17 cellular contexts compared by ENCODE assay signal in genomic region chr12:1832801-1833595, GRCh38. TPM values are rescaled to one million over a fixed set of nuclear protein-coding genes. Genes with fewer than 3 reads are reported as not detected.
A peak's percentile ranks its signal among the peaks of the same experiment; 100 is the strongest.
DNase-seq lines count a peak whose midpoint lies in the region; ATAC-seq and TF ChIP-seq lines count a peak whose summit lies in the region.
"Had no signal": no experiment of that assay in that cellular context is flagged by ENCODE, and none has a peak within 500 bp of the region (broad histone marks: within the 10 kb centered on the region; RNA-seq: fewer than 3 reads in every experiment).

No MANE protein-coding gene starts in this region.

- peaks cover 32% of the 10 kb centered on the region for H3K27me3 Mint-ChIP-seq in brain

- DNase-seq in A673 (ENCODE audit: low spot score) (peak; percentile 26), NCI-H1694 treated with DMSO at 0.1 percent for 48 hours (lab: John Stamatoyannopoulos, UW) (peak; percentile 87), neuronal stem cell (ENCODE audit: low spot score) (no peak), mucosa of gallbladder (ENCODE audit: low spot score) (no peak), HuH-7 (ENCODE audit: low spot score) (no peak), NCI-H2196 treated with DMSO at 0.1 percent for 48 hours (lab: John Stamatoyannopoulos, UW; ENCODE audit: unreplicated experiment) (no peak)
- DNase-seq: DMS153, H9, MV-4-11, NCI-H1417 treated with DMSO at 0.1 percent for 48 hours, NCI-H2029 treated with DMSO at 0.1 percent for 48 hours, NCI-H524 treated with DMSO at 0.1 percent for 48 hours, SHP77 treated with DMSO at 0.1 percent for 48 hours had no signal

- H3K9me3 ChIP-seq in A673 (ENCODE audit: low read depth, low read length, poor library complexity, severe bottlenecking), result no peaks in the 10 kb centered on the region
- H3K9me3 ChIP-seq in neuronal stem cell (replicated peaks in 1 of 2; ENCODE audit: control insufficient read depth in 2 of 2, insufficient read depth in 1 of 2, low read depth in 1 of 2, low read length in 2 of 2), result no peaks in the 10 kb centered on the region

- BruUV-seq in A673 (replicated peaks; lab: Mats Ljungman, UMichigan), result no TSS peak

- no peak overlapping the region for H4K91ac ChIP-seq in neuronal stem cell (ENCODE audit: low read depth, low read length, poor library complexity)

- CTCF ChIA-PET in A673 (lab: Charles Lee), result no interaction called here

- no CpG with 5 or more reads among the region's 17 CpGs for WGBS in neuronal stem cell (ENCODE audit: extremely low coverage in 2 of 2, insufficient read length in 2 of 2, insufficient replicate concordance in 1 of 2), 2 donors

- H3K79me1 ChIP-seq in neuronal stem cell (ENCODE audit: low read depth, low read length), result no peaks in the 10 kb centered on the region

- no peak overlapping the region for H2BK5ac ChIP-seq in neuronal stem cell (ENCODE audit: low read length)

- H2BK120ac ChIP-seq in neuronal stem cell (ENCODE audit: low read depth, low read length), result no peak overlapping the region

- peak overlapping the region in 2 of 5 experiments; percentile 24 to 32 for H3K4me3 Mint-ChIP-seq in brain
- H3K4me3 Mint-ChIP-seq: H9 had no signal

- peak overlapping the region; percentile 58 to 91 (median 87) for H3K27ac Mint-ChIP-seq in brain
- H3K27ac Mint-ChIP-seq: H9 had no signal

- no peak overlapping the region for H3K23ac ChIP-seq in neuronal stem cell (ENCODE audit: low read depth, low read length, poor library complexity)

- H3K4me2 ChIP-seq in neuronal stem cell (ENCODE audit: insufficient read depth, low read length, poor library complexity, severe bottlenecking), result no peak overlapping the region

- H2AK5ac ChIP-seq in neuronal stem cell (ENCODE audit: low read depth, low read length), result no peak overlapping the region

- intact Hi-C loops in A673 (cut with micrococcal nuclease; ENCODE audit: unreplicated experiment), result no loop called here

- no peak for ATAC-seq in GM19395 (IDR thresholded peaks at IDR 0.05; ENCODE audit: unreplicated experiment)
- ATAC-seq: K562 had no signal

- no peak overlapping the region for H3K4ac ChIP-seq in neuronal stem cell (ENCODE audit: low read length)

- no peak overlapping the region for H2BK12ac ChIP-seq in neuronal stem cell (ENCODE audit: low read length)

- H3K4me3 ChIP-seq in A673 (ENCODE audit: low read depth, low read length, poor library complexity, severe bottlenecking) (no peak overlapping the region), neuronal stem cell (ENCODE audit: low read length in 2 of 2) (no peak overlapping the region)
- H3K4me3 ChIP-seq: K562 had no signal

- no peaks in the 10 kb centered on the region for H3K36me3 ChIP-seq in A673 (ENCODE audit: insufficient read depth, low read length, poor library complexity, severe bottlenecking)
- H3K36me3 ChIP-seq in neuronal stem cell (replicated peaks in 1 of 2; ENCODE audit: control insufficient read depth in 2 of 2, insufficient read depth in 2 of 2, low read length in 2 of 2), result no peaks in the 10 kb centered on the region

- H3K27ac ChIP-seq in A673 (ENCODE audit: low read depth, low read length, poor library complexity, severe bottlenecking) (no peak overlapping the region), neuronal stem cell (replicated peaks; ENCODE audit: low read length) (no peak overlapping the region)
- H3K27ac ChIP-seq: C4-2B had no signal

- H3K14ac ChIP-seq in neuronal stem cell (ENCODE audit: low read length), result no peak overlapping the region

- H3K9ac ChIP-seq in neuronal stem cell (ENCODE audit: low read depth, low read length, poor library complexity), result no peak overlapping the region

- POLR2A ChIA-PET in A673 (lab: Charles Lee; ENCODE audit: low non-redundant PET), result interaction anchor here (0.7 kb wide), 1 partner anchor 219 kb away, joined by 3 read pairs; no protein-coding TSS in a partner anchor

- H3K4me1 ChIP-seq in A673 (ENCODE audit: insufficient read depth, low read length, poor library complexity, severe bottlenecking) (peaks cover 5% of the 10 kb centered on the region), neuronal stem cell (ENCODE audit: control insufficient read depth in 2 of 2, insufficient read depth in 1 of 2, low read depth in 1 of 2, low read length in 2 of 2) (peaks cover 8 to 15% of the 10 kb centered on the region in 2 donors)

- H3K36me3 Mint-ChIP-seq in brain, result no peaks in the 10 kb centered on the region

- H4K8ac ChIP-seq in neuronal stem cell (ENCODE audit: low read depth, low read length), result no peak overlapping the region

- peak overlapping the region; percentile 29 for H3K18ac ChIP-seq in neuronal stem cell (ENCODE audit: low read length)

- H2AFZ ChIP-seq in neuronal stem cell (ENCODE audit: low read length), result no peak overlapping the region

- H3K27me3 ChIP-seq in A673 (replicated peaks; ENCODE audit: insufficient read depth, low read depth, low read length, poor library complexity), result no peaks in the 10 kb centered on the region
- H3K27me3 ChIP-seq in neuronal stem cell (ENCODE audit: control insufficient read depth in 3 of 3, insufficient read depth in 3 of 3, low read depth in 1 of 3, low read length in 3 of 3), result peaks cover 0 to 70% (median 14%) of the 10 kb centered on the region in 3 experiments

- peaks cover 0 to 12% (median 0%) of the 10 kb centered on the region in 5 experiments for H3K9me3 Mint-ChIP-seq in brain
- H3K9me3 Mint-ChIP-seq: H9 had no signal

- H3K4me1 Mint-ChIP-seq in brain, result peaks cover 85% of the 10 kb centered on the region

- 0 out of 2 replicates have a peak, but pooled peaks have one; percentile 18 for TF ChIP-seq CTCF in A673 (conservative IDR thresholded peaks at IDR 0.05; ENCODE audit: low read depth, low read length)
- TF ChIP-seq CTCF in brain (conservative IDR thresholded peaks at IDR 0.05), result no peak

- H2BK15ac ChIP-seq in neuronal stem cell (ENCODE audit: low read length), result no peak overlapping the region

RNA-seq across cellular contexts. Expression of gene LRTM2, which starts 12.6 kb away (rescaled TPM):
- not detected in 2 replicates for total RNA-seq in A673 (2021)
- 7.7 TPM for polyA plus RNA-seq in brain (ENCODE audit: insufficient read depth, low read depth, low replicate concordance)
- polyA plus RNA-seq in neuronal stem cell (2013, experiment 1 of 2), result 0.03 TPM
- 0.03 TPM for polyA plus RNA-seq in neuronal stem cell (2013, experiment 2 of 2)
- not detected for total RNA-seq in mucosa of gallbladder
- total RNA-seq: H9, K562 had no signal

Comparison
In these comparisons a context has a peak if more than half of its experiments do, and no peak if none do; other contexts are left out.
1. DNase-seq: peak in A673 (single experiment) and NCI-H1694 treated with DMSO at 0.1 percent for 48 hours (single experiment); none in neuronal stem cell (single experiment), mucosa of gallbladder (single experiment), HuH-7 (single experiment) and NCI-H2196 treated with DMSO at 0.1 percent for 48 hours (single experiment).